8 cellular contexts compared by ENCODE assay signal in genomic region chr7:150405584-150406310, GRCh38. TPM values are rescaled to one million over a fixed set of nuclear protein-coding genes. Genes with fewer than 3 reads are reported as not detected.
DNase-seq lines count a peak whose midpoint lies in the region; ATAC-seq, FAIRE-seq and TF ChIP-seq lines count a peak whose summit lies in the region.

No MANE protein-coding gene starts in this region.

- peaks cover 31% of the 10 kb centered on the region for H3K4me1 Mint-ChIP-seq in T-helper 1 cell treated with Interleukin-12 subunit alpha and Interleukin-12 subunit beta and Interleukin-4 antibody, amounts not matched to agents 30 μg/mL and 1 μg/mL, for 36 hours (ENCODE audit: low read depth)
- H3K4me1 Mint-ChIP-seq in T-cell = peaks cover 36 to 51% (median 36%) of the 10 kb centered on the region in 3 donors

- intact Hi-C loops in lower leg skin (cut with DNase I; ENCODE audit: low total_unique reads) = no loop called here

- CTCF ChIA-PET in T-cell (lab: Charles Lee) = interaction anchor here (0.5 to 2.4 kb wide), 8 partner anchors 15 to 50 kb away, joined by 3 to 6 read pairs (median 4); no protein-coding TSS in a partner anchor

- no peak for FAIRE-seq in GM12892 (lab: Jason Lieb, UNC)

- DNase-seq in T-helper 1 cell (no peak), T-cell (peak in 11 of 34 experiments; percentile 12 to 49 (median 27)), coronary artery (ENCODE audit: low spot score) (no peak), lower leg skin (ENCODE audit: low spot score in 2 of 2) (peak; percentile 30 to 90), GM12892 (ENCODE audit: insufficient read length) (no peak), RKO (ENCODE audit: low spot score) (no peak)
- DNase-seq in stimulated activated naive CD4-positive, alpha-beta T cell (lab: John Stamatoyannopoulos, UW) = peak in 4 of 6 experiments; percentile 53 to 68 (median 62)

- TF ChIP-seq CTCF in coronary artery (IDR thresholded peaks at IDR 0.05) (no peak), lower leg skin (IDR thresholded peaks at IDR 0.05) (no peak)

- peaks cover 20% of the 10 kb centered on the region for H3K36me3 Mint-ChIP-seq in T-helper 1 cell treated with Interleukin-12 subunit alpha and Interleukin-12 subunit beta and Interleukin-4 antibody, amounts not matched to agents 30 μg/mL and 1 μg/mL, for 36 hours (ENCODE audit: low read depth)
- peaks cover 10% of the 10 kb centered on the region for H3K36me3 Mint-ChIP-seq in T-cell

- peak overlapping the region; percentile 89 to 92 for H3K27ac ChIP-seq in coronary artery

- TF ChIP-seq POLR2A in lower leg skin (IDR thresholded peaks at IDR 0.05) = no peak
- TF ChIP-seq POLR2A in GM12892 (IDR thresholded peaks at IDR 0.05; ENCODE audit: low read depth, low read length) = no peak

- no peaks in the 10 kb centered on the region for H3K9me3 Mint-ChIP-seq in T-helper 1 cell treated with Interleukin-12 subunit alpha and Interleukin-12 subunit beta and Interleukin-4 antibody, amounts not matched to agents 30 μg/mL and 1 μg/mL, for 36 hours
- no peaks in the 10 kb centered on the region for H3K9me3 Mint-ChIP-seq in T-cell

- POLR2A ChIA-PET in T-cell (lab: Charles Lee) = interaction anchor here (0.5 to 0.7 kb wide), 6 partner anchors 9 to 1471 kb away, joined by 3 to 4 read pairs (median 4); partner anchors contain the start of gene PRKAG2 (in 1 of the 2)

- no peaks in the 10 kb centered on the region for H3K27me3 Mint-ChIP-seq in T-helper 1 cell treated with Interleukin-12 subunit alpha and Interleukin-12 subunit beta and Interleukin-4 antibody, amounts not matched to agents 30 μg/mL and 1 μg/mL, for 36 hours (ENCODE audit: low read depth)
- H3K27me3 Mint-ChIP-seq in T-cell = no peaks in the 10 kb centered on the region

- peak overlapping the region; percentile 94 for H3K4me3 Mint-ChIP-seq in T-helper 1 cell treated with Interleukin-12 subunit alpha and Interleukin-12 subunit beta and Interleukin-4 antibody, amounts not matched to agents 30 μg/mL and 1 μg/mL, for 36 hours
- peak overlapping the region; percentile 91 to 94 (median 92) for H3K4me3 Mint-ChIP-seq in T-cell

- WGBS in lower leg skin, 2 donors = 6 to 8% methylated on average over 33 to 35 of the region's 35 CpGs

- H3K4me3 ChIP-seq in coronary artery (peak overlapping the region; percentile 77), lower leg skin (ENCODE audit: low read depth, poor library complexity, severe bottlenecking) (peak overlapping the region; percentile 52)

- peak; percentile 32 to 44 (median 40) for ATAC-seq in T-cell (replicated peaks in 1 of 4)

- H3K27ac Mint-ChIP-seq in T-helper 1 cell treated with Interleukin-12 subunit alpha and Interleukin-12 subunit beta and Interleukin-4 antibody, amounts not matched to agents 30 μg/mL and 1 μg/mL, for 36 hours = peak overlapping the region; percentile 96
- peak overlapping the region; percentile 98 to 99 for H3K27ac Mint-ChIP-seq in T-cell

RNA-seq across cellular contexts. Expression of gene ZNF775, which starts 26.6 kb away (rescaled TPM):
- 1 to 10 TPM; 1.9 to 8.6 (median 6.3) TPM for total RNA-seq in T-cell
- 1 to 10 TPM; 1.4 to 3.8 (median 2.4) TPM for total RNA-seq in lower leg skin
- 4.2 TPM for polyA plus RNA-seq in GM12892 (2012; ENCODE audit: missing spikeins)

RNA-seq across cellular contexts. Expression of gene REPIN1, which starts 37.1 kb away (rescaled TPM):
- total RNA-seq in T-cell (100 to 1,000 TPM in 3 of 5 donors, 10 to 100 TPM in 2; 64.0 to 110 (median 101) TPM), lower leg skin (10 to 100 TPM; 47.8 to 71.4 (median 63.9) TPM)
- polyA plus RNA-seq in GM12892 (2012; ENCODE audit: missing spikeins) = 46.6 TPM

RNA-seq across cellular contexts. Expression of gene GIMAP8, which starts 44.7 kb away (rescaled TPM):
- total RNA-seq in T-cell = 10 to 100 TPM; 17.8 to 54.6 (median 50.1) TPM
- total RNA-seq in lower leg skin = 10 to 100 TPM in 1 of 4 donors, 1 to 10 TPM in 3; 2.3 to 10.7 (median 3.4) TPM
- polyA plus RNA-seq in GM12892 (2012; ENCODE audit: missing spikeins) = 5.4 TPM

Comparison
In these comparisons a context has a peak if more than half of its experiments do, and no peak if none do; other contexts are left out.
1. DNase-seq: peak in lower leg skin (2 of 2) and stimulated activated naive CD4-positive, alpha-beta T cell (4 of 6); none in T-helper 1 cell (0 of 5), coronary artery (single experiment), GM12892 (single experiment) and RKO (single experiment).